ENCODE assay signal across 18 cellular contexts in the genomic region with DNA sequence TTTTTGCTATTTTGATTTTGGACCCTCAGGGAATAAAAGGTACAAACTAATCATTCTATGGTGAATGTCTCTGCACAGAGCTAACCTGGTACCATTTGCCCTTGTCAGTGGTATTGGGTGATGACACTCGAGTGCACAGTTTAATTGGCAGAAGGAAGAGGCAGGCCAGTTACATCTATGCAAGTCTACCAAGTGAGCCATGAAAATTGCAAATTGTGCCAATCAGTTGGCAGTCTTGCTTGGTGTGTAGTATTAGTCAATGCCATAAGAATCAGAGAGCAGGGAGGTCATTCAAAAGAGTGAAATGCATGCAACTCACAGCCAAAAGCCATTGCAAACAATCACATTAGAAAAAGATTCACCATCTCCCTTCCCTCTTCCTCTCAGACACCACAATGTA.
DNase-seq lines count a peak whose midpoint lies in the region; FAIRE-seq and TF ChIP-seq lines count a peak whose summit lies in the region.
"Had no signal": no experiment of that assay in that cellular context is flagged by ENCODE, and none has a peak within 500 bp of the region (broad histone marks: within the 10 kb centered on the region; RNA-seq: fewer than 3 reads in every experiment).

No MANE protein-coding gene starts in this region.

- TF ChIP-seq POLR2A in H54 (IDR thresholded peaks at IDR 0.05; ENCODE audit: low read depth, low read length), result no peak

- no peak for TF ChIP-seq CTCF in bronchial epithelial cell (IDR thresholded peaks at IDR 0.05; ENCODE audit: insufficient read depth, low read length, severe bottlenecking)

- no peak overlapping the region for H3K4me3 ChIP-seq in bronchial epithelial cell (ENCODE audit: low read depth, low read length)
- H3K4me3 ChIP-seq: BLaER1, GM23248 had no signal

- no peaks in the 10 kb centered on the region for H3K36me3 ChIP-seq in bronchial epithelial cell (ENCODE audit: control insufficient read depth, insufficient read depth, low read length)
- H3K36me3 ChIP-seq: BLaER1 had no signal

- no peak for DNase-seq in H54 (ENCODE audit: insufficient read length, low spot score)
- DNase-seq in NCI-H2171 (lab: John Stamatoyannopoulos, UW), result peak; percentile 27
- no peak for DNase-seq in bronchial epithelial cell (ENCODE audit: low read depth)
- DNase-seq in retina, result peak; percentile 56
- no peak for DNase-seq in GF-D8 (lab: John Stamatoyannopoulos, UW)
- DNase-seq in kidney glomerular epithelial cell (lab: John Stamatoyannopoulos, UW), result no peak
- no peak for DNase-seq in C1 segment of cervical spinal cord (lab: John Stamatoyannopoulos, UW)
- DNase-seq: 8988T; Calu3; CD8-positive, alpha-beta T cell; GM23248; HFFc6; IMR-90 had no signal

- H3K27me3 ChIP-seq in bronchial epithelial cell (ENCODE audit: control insufficient read depth, insufficient read depth, low read length), result no peaks in the 10 kb centered on the region
- H3K27me3 ChIP-seq: BLaER1 had no signal

- peak; percentile 6 for FAIRE-seq in H54 (lab: Jason Lieb, UNC)
- peak; percentile 28 for FAIRE-seq in bronchial epithelial cell (lab: Jason Lieb, UNC)
- FAIRE-seq: G401.6, GM12892, GM18507, HTR-8/SVneo had no signal

Comparison
In these comparisons a context has a peak if more than half of its experiments do, and no peak if none do; other contexts are left out.
1. DNase-seq: peak in NCI-H2171 (single experiment) and retina (single experiment); none in H54 (single experiment), bronchial epithelial cell (single experiment), GF-D8 (single experiment), kidney glomerular epithelial cell (single experiment) and C1 segment of cervical spinal cord (0 of 14).